20 cellular contexts compared by ENCODE assay signal in the genomic region with DNA sequence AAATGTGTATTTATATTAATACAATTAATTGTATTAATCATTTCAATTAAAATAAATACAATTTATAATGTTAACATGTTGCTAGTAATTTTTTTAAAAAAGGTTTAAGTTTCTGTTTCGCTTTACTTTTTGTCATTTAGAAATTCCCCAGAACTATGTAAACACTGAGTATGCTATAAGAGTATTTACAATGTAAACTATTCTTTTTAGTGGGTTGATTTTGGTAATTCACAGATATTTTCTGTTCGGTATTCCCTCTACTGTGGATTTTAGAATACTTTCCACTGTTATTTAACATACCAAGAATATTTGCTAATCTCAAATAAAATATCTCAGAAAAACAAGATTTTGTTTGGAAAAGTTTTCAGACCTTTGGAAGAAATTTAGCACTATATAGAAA.
"Had no signal": no experiment of that assay in that cellular context is flagged by ENCODE, and none has a peak within 500 bp of the region (broad histone marks: within the 10 kb centered on the region; RNA-seq: fewer than 3 reads in every experiment).

No MANE protein-coding gene starts in this region.

- ATAC-seq: activated CD8-positive, alpha-beta T cell treated with anti-CD3 and anti-CD28 coated beads, Interleukin-2, amount 10 ng/mL, durations not matched to agents 7 days and 5 days; foreskin keratinocyte; natural killer cell treated with Interleukin-12 subunit alpha and Interleukin-12 subunit beta and Interleukin-15 and Interleukin-18, amount 100 ng/mL, for 72 hours; psoas muscle; right cardiac atrium; stimulated activated naive CD8-positive, alpha-beta T cell treated with anti-CD3 and anti-CD28 coated beads, Interleukin-15, amount 100 ng/mL, for 72 hours had no signal

- FAIRE-seq: urothelium cell line had no signal

- H3K4me1 Mint-ChIP-seq: activated naive CD4-positive, alpha-beta T cell treated with anti-CD3 and anti-CD28 coated beads, Interleukin-2, amount 50 U/mL, for 24 hours; brain; stimulated activated naive CD8-positive, alpha-beta T cell treated with anti-CD3 and anti-CD28 coated beads, Interleukin-15, amount 100 ng/mL, for 72 hours had no signal

- H3K27ac ChIP-seq: foreskin keratinocyte, left ventricle myocardium inferior, ovary, psoas muscle, transverse colon had no signal

- H3K9me3 ChIP-seq: left ventricle myocardium inferior, ovary, psoas muscle, transverse colon had no signal

- H3K27ac Mint-ChIP-seq: activated CD8-positive, alpha-beta T cell treated with anti-CD3 and anti-CD28 coated beads, Interleukin-2, amount 10 ng/mL, durations not matched to agents 7 days and 5 days; activated naive CD4-positive, alpha-beta T cell treated with anti-CD3 and anti-CD28 coated beads, Interleukin-2, amount 50 U/mL, for 24 hours; activated T-helper 1 cell treated with anti-CD3 and anti-CD28 coated beads, Interleukin-12 subunit alpha, Interleukin-12 subunit beta, Interleukin-2, Interleukin-4 antibody, amounts not matched to agents 30 ng/mL and 10 ng/mL and 1 ng/mL, durations not matched to agents 14 hours and 24 hours and 36 hours; brain; natural killer cell treated with Interleukin-12 subunit alpha and Interleukin-12 subunit beta and Interleukin-15 and Interleukin-18, amount 100 ng/mL, for 72 hours; stimulated activated naive CD8-positive, alpha-beta T cell treated with anti-CD3 and anti-CD28 coated beads, Interleukin-15, amount 100 ng/mL, for 72 hours had no signal

- DNase-seq: activated CD4-positive, alpha-beta T cell treated with anti-CD3 and anti-CD28 coated beads for 1 hour; activated CD4-positive, alpha-beta T cell treated with anti-CD3 and anti-CD28 coated beads, Interleukin-2, amount 50 U/mL, for 1 hour; activated CD8-positive, alpha-beta T cell treated with anti-CD3 and anti-CD28 coated beads, Interleukin-2, amount 10 ng/mL, durations not matched to agents 7 days and 5 days; activated gamma-delta T cell; aorta; foreskin keratinocyte; left ventricle myocardium inferior; mammary epithelial cell; ovary; psoas muscle; right cardiac atrium; stimulated activated CD4-positive, alpha-beta T cell treated with anti-CD3 and anti-CD28 coated beads, Interleukin-1b, Interleukin-23, amount 100 ng/mL, for 48 hours; stimulated activated naive CD8-positive, alpha-beta T cell treated with anti-CD3 and anti-CD28 coated beads, Interleukin-15, amount 100 ng/mL, for 72 hours; T-helper 1 cell; transverse colon had no signal

- H3K4me1 ChIP-seq: foreskin keratinocyte, left ventricle myocardium inferior, psoas muscle, transverse colon had no signal

- H3K36me3 Mint-ChIP-seq: activated naive CD4-positive, alpha-beta T cell treated with anti-CD3 and anti-CD28 coated beads, Interleukin-2, amount 50 U/mL, for 24 hours; brain; natural killer cell treated with Interleukin-12 subunit alpha and Interleukin-12 subunit beta and Interleukin-15 and Interleukin-18, amount 100 ng/mL, for 72 hours had no signal

- H3K4me3 ChIP-seq: left ventricle myocardium inferior, ovary, psoas muscle, transverse colon had no signal

- H3K36me3 ChIP-seq: left ventricle myocardium inferior, ovary, transverse colon had no signal

- H3K27me3 ChIP-seq: foreskin keratinocyte, ovary, transverse colon had no signal

- H3K27me3 Mint-ChIP-seq: activated naive CD4-positive, alpha-beta T cell treated with anti-CD3 and anti-CD28 coated beads, Interleukin-2, amount 50 U/mL, for 24 hours; brain; natural killer cell treated with Interleukin-12 subunit alpha and Interleukin-12 subunit beta and Interleukin-15 and Interleukin-18, amount 100 ng/mL, for 72 hours; stimulated activated naive CD8-positive, alpha-beta T cell treated with anti-CD3 and anti-CD28 coated beads, Interleukin-15, amount 100 ng/mL, for 72 hours had no signal

- H3K4me3 Mint-ChIP-seq: activated CD8-positive, alpha-beta T cell treated with anti-CD3 and anti-CD28 coated beads, Interleukin-2, amount 10 ng/mL, durations not matched to agents 7 days and 5 days; activated naive CD4-positive, alpha-beta T cell treated with anti-CD3 and anti-CD28 coated beads, Interleukin-2, amount 50 U/mL, for 24 hours; activated T-helper 1 cell treated with anti-CD3 and anti-CD28 coated beads, Interleukin-12 subunit alpha, Interleukin-12 subunit beta, Interleukin-2, Interleukin-4 antibody, amounts not matched to agents 30 ng/mL and 10 ng/mL and 1 ng/mL, durations not matched to agents 14 hours and 24 hours and 36 hours; brain; natural killer cell treated with Interleukin-12 subunit alpha and Interleukin-12 subunit beta and Interleukin-15 and Interleukin-18, amount 100 ng/mL, for 72 hours; stimulated activated naive CD8-positive, alpha-beta T cell treated with anti-CD3 and anti-CD28 coated beads, Interleukin-15, amount 100 ng/mL, for 72 hours had no signal

- H3K9me3 Mint-ChIP-seq: activated T-helper 1 cell treated with anti-CD3 and anti-CD28 coated beads, Interleukin-12 subunit alpha, Interleukin-12 subunit beta, Interleukin-2, Interleukin-4 antibody, amounts not matched to agents 30 ng/mL and 10 ng/mL and 1 ng/mL, durations not matched to agents 14 hours and 24 hours and 36 hours; brain; stimulated activated naive CD8-positive, alpha-beta T cell treated with anti-CD3 and anti-CD28 coated beads, Interleukin-15, amount 100 ng/mL, for 72 hours had no signal
